ENCODE assay signal across 12 cellular contexts in the genomic region with DNA sequence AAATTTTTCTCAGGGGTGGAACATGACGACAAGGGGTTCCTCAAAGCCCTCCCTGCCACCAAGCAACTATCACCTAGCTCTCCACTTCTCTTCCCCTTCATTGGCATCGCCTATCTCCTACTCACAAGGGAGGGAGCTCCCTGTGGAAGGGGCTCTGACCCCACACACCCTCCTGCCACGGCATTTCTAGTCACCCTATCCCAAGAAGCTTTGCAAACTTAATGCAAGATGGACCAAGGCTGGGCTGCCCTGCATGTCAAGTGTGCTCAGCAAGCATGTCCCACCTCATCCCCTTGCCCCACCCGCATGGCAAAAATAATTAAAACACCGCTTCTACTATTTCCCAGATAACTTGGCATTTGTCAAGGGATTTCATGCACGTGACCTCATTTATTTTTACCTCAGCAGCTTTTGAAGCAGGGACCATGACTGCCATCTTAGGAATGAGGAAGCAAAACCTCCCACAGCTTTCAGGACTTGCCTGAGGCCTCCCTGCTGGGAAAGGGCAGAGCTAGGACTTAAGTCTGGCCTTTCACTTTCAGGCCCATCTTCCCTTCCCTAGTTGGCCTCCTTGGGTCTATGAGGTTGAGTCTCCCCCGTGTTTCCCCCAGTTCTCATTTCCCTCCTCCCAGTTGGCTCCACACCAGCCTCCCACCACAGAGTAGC.
DNase-seq lines count a peak whose midpoint lies in the region; ATAC-seq and TF ChIP-seq lines count a peak whose summit lies in the region.
"Had no signal": no experiment of that assay in that cellular context is flagged by ENCODE, and none has a peak within 500 bp of the region (broad histone marks: within the 10 kb centered on the region; RNA-seq: fewer than 3 reads in every experiment).

No MANE protein-coding gene starts in this region.

- H3K27ac Mint-ChIP-seq in chondrocyte (ENCODE audit: unreplicated experiment) (peak overlapping the region; percentile 99), nephron progenitor cell (peak overlapping the region; percentile 46)

- peak overlapping the region; percentile 29 for H3K4me3 Mint-ChIP-seq in chondrocyte (ENCODE audit: unreplicated experiment)
- no peak overlapping the region for H3K4me3 Mint-ChIP-seq in nephron progenitor cell
- no peak overlapping the region for H3K4me3 Mint-ChIP-seq in activated T-cell treated with anti-CD3 and anti-CD28 coated beads, Interleukin-2, amount 50 U/mL, for 4 hours

- H3K9me3 Mint-ChIP-seq in chondrocyte (ENCODE audit: low read depth) (no peaks in the 10 kb centered on the region), nephron progenitor cell (no peaks in the 10 kb centered on the region)
- H3K9me3 Mint-ChIP-seq in activated T-cell treated with anti-CD3 and anti-CD28 coated beads, Interleukin-2, amount 50 U/mL, for 4 hours, result no peaks in the 10 kb centered on the region

- H3K4me1 Mint-ChIP-seq in chondrocyte (ENCODE audit: low read depth), result peaks cover 23% of the 10 kb centered on the region
- H3K4me1 Mint-ChIP-seq in nephron progenitor cell, result peaks cover 34% of the 10 kb centered on the region
- H3K4me1 Mint-ChIP-seq in activated T-cell treated with anti-CD3 and anti-CD28 coated beads, Interleukin-2, amount 50 U/mL, for 4 hours (ENCODE audit: low read depth), result no peaks in the 10 kb centered on the region

- no peaks in the 10 kb centered on the region for H3K36me3 Mint-ChIP-seq in chondrocyte (ENCODE audit: low read depth)
- no peaks in the 10 kb centered on the region for H3K36me3 Mint-ChIP-seq in nephron progenitor cell (ENCODE audit: low read depth)
- no peaks in the 10 kb centered on the region for H3K36me3 Mint-ChIP-seq in activated T-cell treated with anti-CD3 and anti-CD28 coated beads, Interleukin-2, amount 50 U/mL, for 4 hours (ENCODE audit: insufficient read depth)

- no peak for ATAC-seq in GM19463 (IDR thresholded peaks at IDR 0.05; ENCODE audit: unreplicated experiment)
- no peak for ATAC-seq in activated T-cell treated with anti-CD3 and anti-CD28 coated beads, Interleukin-2, amount 50 U/mL, for 4 hours

- DNase-seq in COLO829 (ENCODE audit: low spot score) (peak; percentile 68), NOMO-1 (lab: John Stamatoyannopoulos, UW; ENCODE audit: unreplicated experiment in 2 of 2) (peak; percentile 20 to 42), chondrocyte (ENCODE audit: low spot score) (no peak), nephron progenitor cell (no peak), NCI-H345 treated with DMSO at 0.1 percent for 48 hours (lab: John Stamatoyannopoulos, UW; ENCODE audit: unreplicated experiment) (no peak)
- no peak for DNase-seq in activated T-cell treated with anti-CD3 and anti-CD28 coated beads, Interleukin-2, amount 50 U/mL, for 4 hours
- DNase-seq in stimulated activated CD4-positive, alpha-beta T cell treated with anti-CD3 and anti-CD28 coated beads, Interleukin-12 subunit alpha, Interleukin-12 subunit beta, amount 100 ng/mL, for 4 hours, result no peak
- DNase-seq: glutamatergic neuron, H7, MM.1S, sigmoid colon had no signal

- H3K27me3 Mint-ChIP-seq in chondrocyte (ENCODE audit: low read depth), result no peaks in the 10 kb centered on the region
- peaks cover 4% of the 10 kb centered on the region for H3K27me3 Mint-ChIP-seq in nephron progenitor cell (ENCODE audit: low read depth, poor library complexity)
- H3K27me3 Mint-ChIP-seq in activated T-cell treated with anti-CD3 and anti-CD28 coated beads, Interleukin-2, amount 50 U/mL, for 4 hours (ENCODE audit: low read depth), result peaks cover 16% of the 10 kb centered on the region

- TF ChIP-seq CTCF in chondrocyte (IDR thresholded peaks at IDR 0.05), result no peak
- no peak for TF ChIP-seq CTCF in nephron progenitor cell (IDR thresholded peaks at IDR 0.05)

Comparison
In these comparisons a context has a peak if more than half of its experiments do, and no peak if none do; other contexts are left out.
1. DNase-seq: peak in COLO829 (single experiment) and NOMO-1 (2 of 2); none in chondrocyte (single experiment), nephron progenitor cell (single experiment), NCI-H345 treated with DMSO at 0.1 percent for 48 hours (single experiment), activated T-cell treated with anti-CD3 and anti-CD28 coated beads, Interleukin-2, amount 50 U/mL, for 4 hours (single experiment) and stimulated activated CD4-positive, alpha-beta T cell treated with anti-CD3 and anti-CD28 coated beads, Interleukin-12 subunit alpha, Interleukin-12 subunit beta, amount 100 ng/mL, for 4 hours (single experiment).